ENCODE assay signal across 11 cellular contexts in the genomic region with DNA sequence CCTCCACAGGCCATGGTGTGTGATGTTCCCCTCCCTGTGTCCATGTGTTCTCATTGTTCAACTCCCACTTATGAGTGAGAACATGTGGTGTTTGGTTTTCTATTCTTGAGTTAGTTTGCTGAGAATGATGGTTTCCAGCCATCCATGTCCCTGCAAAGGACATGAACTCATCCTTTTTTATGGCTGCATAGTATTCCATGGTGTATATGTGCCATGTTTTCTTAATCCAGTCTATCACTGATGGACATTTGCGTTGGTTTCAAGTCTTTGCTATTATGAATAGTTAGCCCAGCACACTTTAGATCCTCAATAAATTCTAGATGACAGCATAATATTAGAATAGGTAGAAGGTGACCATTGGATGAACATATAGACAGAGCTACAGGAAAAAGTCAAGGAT. TPM values are rescaled to one million over a fixed set of nuclear protein-coding genes. Genes with fewer than 3 reads are reported as not detected.
"Had no signal": no experiment of that assay in that cellular context is flagged by ENCODE, and none has a peak within 500 bp of the region (broad histone marks: within the 10 kb centered on the region; RNA-seq: fewer than 3 reads in every experiment).

No MANE protein-coding gene starts in this region.

RNA-seq across cellular contexts. Expression of gene POU1F1, which starts 28.6 kb away (rescaled TPM):
- total RNA-seq: OCI-LY7, PC-3, PC-9, Peyer's patch, Right ventricle myocardium inferior, Right ventricle myocardium superior, RPMI7951, SJSA1, SK-MEL-5, T-cell had no signal
- polyA plus RNA-seq: SK-N-SH had no signal
